Comparison of ENCODE assay signal across 15 cellular contexts in the genomic region with DNA sequence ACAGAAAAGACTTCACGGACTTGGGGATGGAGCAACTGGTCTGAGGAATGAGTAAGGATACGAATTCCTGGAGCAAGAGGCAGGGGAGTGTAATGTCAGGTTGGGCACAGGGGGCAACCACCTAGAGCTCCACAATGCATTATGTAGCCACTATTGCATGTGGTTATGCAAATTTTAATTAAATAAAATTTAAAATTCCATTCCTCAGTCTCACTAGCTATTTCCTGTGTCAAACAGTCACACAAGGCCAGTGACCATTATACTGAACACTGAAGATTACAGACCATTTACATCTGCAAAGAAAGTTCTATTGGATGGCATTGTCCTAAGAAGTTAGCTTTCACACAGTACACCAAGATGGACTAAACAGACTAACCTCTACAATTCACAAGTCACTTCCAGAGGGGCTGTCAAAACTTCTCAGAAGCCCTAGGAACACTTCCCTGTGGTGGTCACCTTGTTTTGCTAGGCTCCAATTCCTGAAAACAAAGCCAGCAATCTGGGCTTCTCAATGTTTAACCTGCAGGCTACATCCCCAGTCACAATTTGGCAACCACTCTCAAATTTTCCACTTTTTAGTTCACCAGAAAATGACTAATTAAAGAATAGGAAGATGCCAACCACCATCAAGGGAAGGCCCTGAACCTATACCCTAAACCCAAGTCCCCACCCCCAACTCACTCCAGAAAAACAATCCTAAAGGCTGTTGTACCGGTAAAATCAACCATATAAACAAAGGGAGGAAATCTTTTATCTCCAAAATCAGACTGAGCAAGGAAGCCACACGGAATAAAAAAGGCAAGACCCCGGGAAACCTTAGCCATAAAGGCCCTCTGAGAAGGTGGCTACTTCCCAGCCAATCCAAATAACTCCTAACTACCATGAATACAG. TPM values are rescaled to one million over a fixed set of nuclear protein-coding genes. Genes with fewer than 3 reads are reported as not detected.
A peak's percentile ranks its signal among the peaks of the same experiment; 100 is the strongest.
DNase-seq lines count a peak whose midpoint lies in the region; ATAC-seq and TF ChIP-seq lines count a peak whose summit lies in the region.
"Had no signal": no experiment of that assay in that cellular context is flagged by ENCODE, and none has a peak within 500 bp of the region (broad histone marks: within the 10 kb centered on the region; RNA-seq: fewer than 3 reads in every experiment).

No MANE protein-coding gene starts in this region.

- no peak for TF ChIP-seq CTCF in mucosa of descending colon (IDR thresholded peaks at IDR 0.05)

- H3K4me3 Mint-ChIP-seq in activated naive CD8-positive, alpha-beta T cell treated with anti-CD3 and anti-CD28 coated beads, Interleukin-2, amount 10 ng/mL, durations not matched to agents 7 days and 5 days = no peak overlapping the region
- H3K4me3 Mint-ChIP-seq in immature natural killer cell = no peak overlapping the region

- H3K4me3 ChIP-seq in HAP-1 (no peak overlapping the region), mucosa of descending colon (no peak overlapping the region)
- H3K4me3 ChIP-seq: skin epidermis had no signal

- POLR2A ChIA-PET in activated naive CD8-positive, alpha-beta T cell treated with anti-CD3 and anti-CD28 coated beads, Interleukin-2, amount 10 ng/mL, durations not matched to agents 7 days and 5 days (lab: Charles Lee) = no interaction called here

- H3K27ac Mint-ChIP-seq in activated naive CD8-positive, alpha-beta T cell treated with anti-CD3 and anti-CD28 coated beads, Interleukin-2, amount 10 ng/mL, durations not matched to agents 7 days and 5 days = peak overlapping the region; percentile 3
- peak overlapping the region in 5 of 6 donors; percentile 5 to 82 (median 17) for H3K27ac Mint-ChIP-seq in immature natural killer cell

- H3K9me3 Mint-ChIP-seq in activated naive CD8-positive, alpha-beta T cell treated with anti-CD3 and anti-CD28 coated beads, Interleukin-2, amount 10 ng/mL, durations not matched to agents 7 days and 5 days = no peaks in the 10 kb centered on the region
- no peaks in the 10 kb centered on the region for H3K9me3 Mint-ChIP-seq in immature natural killer cell

- peak; percentile 63 for DNase-seq in AG20443 (ENCODE audit: low spot score)
- peak; percentile 37 to 69 for DNase-seq in HAP-1 (ENCODE audit: low spot score in 2 of 2)
- no peak for DNase-seq in activated naive CD8-positive, alpha-beta T cell treated with anti-CD3 and anti-CD28 coated beads, Interleukin-2, amount 10 ng/mL, durations not matched to agents 7 days and 5 days
- no peak for DNase-seq in immature natural killer cell
- DNase-seq in NCI-H1092 treated with DMSO at 0.1 percent for 48 hours (lab: John Stamatoyannopoulos, UW) = no peak
- DNase-seq in NCI-H748 (lab: John Stamatoyannopoulos, UW; ENCODE audit: unreplicated experiment) = no peak
- no peak for DNase-seq in caudate nucleus (lab: John Stamatoyannopoulos, UW)
- DNase-seq in mucosa of descending colon = no peak
- DNase-seq: activated naive CD4-positive, alpha-beta T cell treated with anti-CD3 and anti-CD28 coated beads, Interleukin-2, amount 50 U/mL, for 16 hours; Caco-2; effector CD8-positive, alpha-beta T cell; MM.1S; NCI-H226 had no signal

- no peak for ATAC-seq in activated naive CD8-positive, alpha-beta T cell treated with anti-CD3 and anti-CD28 coated beads, Interleukin-2, amount 10 ng/mL, durations not matched to agents 7 days and 5 days (ENCODE audit: low read depth)
- no peak for ATAC-seq in mucosa of descending colon

- no peaks in the 10 kb centered on the region for H3K36me3 ChIP-seq in HAP-1 (replicated peaks)
- H3K36me3 ChIP-seq in mucosa of descending colon (ENCODE audit: low read depth) = no peaks in the 10 kb centered on the region

- H3K4me1 ChIP-seq in HAP-1 (peaks cover 19% of the 10 kb centered on the region), mucosa of descending colon (ENCODE audit: low read depth) (no peaks in the 10 kb centered on the region)

- peaks cover 17% of the 10 kb centered on the region for H3K36me3 Mint-ChIP-seq in activated naive CD8-positive, alpha-beta T cell treated with anti-CD3 and anti-CD28 coated beads, Interleukin-2, amount 10 ng/mL, durations not matched to agents 7 days and 5 days
- H3K36me3 Mint-ChIP-seq in immature natural killer cell = peaks cover 4 to 18% (median 10%) of the 10 kb centered on the region in 3 donors

- in situ Hi-C loops in HAP-1 (cut with MboI; ENCODE audit: low sequenced_read_pairs) = no loop called here

- peaks cover 4% of the 10 kb centered on the region for H3K4me1 Mint-ChIP-seq in activated naive CD8-positive, alpha-beta T cell treated with anti-CD3 and anti-CD28 coated beads, Interleukin-2, amount 10 ng/mL, durations not matched to agents 7 days and 5 days
- peaks cover 18 to 26% of the 10 kb centered on the region in 2 donors for H3K4me1 Mint-ChIP-seq in immature natural killer cell

- H3K27me3 Mint-ChIP-seq in activated naive CD8-positive, alpha-beta T cell treated with anti-CD3 and anti-CD28 coated beads, Interleukin-2, amount 10 ng/mL, durations not matched to agents 7 days and 5 days = no peaks in the 10 kb centered on the region
- no peaks in the 10 kb centered on the region for H3K27me3 Mint-ChIP-seq in immature natural killer cell (ENCODE audit: low read depth in 3 of 3)

- H3K9me3 ChIP-seq in HAP-1 (no peaks in the 10 kb centered on the region), mucosa of descending colon (no peaks in the 10 kb centered on the region)
- H3K9me3 ChIP-seq: Caco-2 had no signal

- H3K27me3 ChIP-seq in HAP-1 (ENCODE audit: low read depth) = no peaks in the 10 kb centered on the region

- no peak overlapping the region for H3K27ac ChIP-seq in caudate nucleus (ENCODE audit: low read depth, low read length)

- intact Hi-C loops in mucosa of descending colon (cut with DNase I, micrococcal nuclease) = no loop called here

RNA-seq across cellular contexts. Expression of gene C20orf203, which starts 34.2 kb away (rescaled TPM):
- total RNA-seq in activated naive CD8-positive, alpha-beta T cell treated with anti-CD3 and anti-CD28 coated beads, Interleukin-2, amount 10 ng/mL, durations not matched to agents 7 days and 5 days = under 1 TPM; 0.22 to 0.60 TPM
- under 1 TPM in 2 of 3 donors, not detected in 1; 0.11 to 0.29 TPM for polyA plus RNA-seq in immature natural killer cell
- total RNA-seq in mucosa of descending colon = under 1 TPM in 1 of 3 donors, not detected in 2; 0.09 TPM
- total RNA-seq: Caco-2, mucosa of gallbladder had no signal

RNA-seq across cellular contexts. Expression of gene COMMD7, which starts 35.3 kb away (rescaled TPM):
- total RNA-seq in activated naive CD8-positive, alpha-beta T cell treated with anti-CD3 and anti-CD28 coated beads, Interleukin-2, amount 10 ng/mL, durations not matched to agents 7 days and 5 days = 10 to 100 TPM; 52.6 to 55.6 TPM
- polyA plus RNA-seq in immature natural killer cell = 100 to 1,000 TPM; 166 to 265 (median 208) TPM
- 10 to 100 TPM; 29.6 to 37.0 (median 36.6) TPM for total RNA-seq in mucosa of descending colon

RNA-seq across cellular contexts. Expression of gene DNMT3B, which starts 54.2 kb away (rescaled TPM):
- 1 to 10 TPM; 4.9 to 6.6 TPM for total RNA-seq in activated naive CD8-positive, alpha-beta T cell treated with anti-CD3 and anti-CD28 coated beads, Interleukin-2, amount 10 ng/mL, durations not matched to agents 7 days and 5 days
- under 1 TPM; 0.16 to 0.85 (median 0.32) TPM for polyA plus RNA-seq in immature natural killer cell
- total RNA-seq in mucosa of descending colon = 1 to 10 TPM in 2 of 3 donors, under 1 TPM in 1; 0.95 to 1.3 (median 1.2) TPM

Comparison
In these comparisons a context has a peak if more than half of its experiments do, and no peak if none do; other contexts are left out.
1. DNase-seq: peak in AG20443 (single experiment) and HAP-1 (2 of 2); none in activated naive CD8-positive, alpha-beta T cell treated with anti-CD3 and anti-CD28 coated beads, Interleukin-2, amount 10 ng/mL, durations not matched to agents 7 days and 5 days (single experiment), immature natural killer cell (0 of 3), NCI-H1092 treated with DMSO at 0.1 percent for 48 hours (single experiment), NCI-H748 (single experiment), caudate nucleus (0 of 61) and mucosa of descending colon (0 of 3).